In the genomic region with DNA sequence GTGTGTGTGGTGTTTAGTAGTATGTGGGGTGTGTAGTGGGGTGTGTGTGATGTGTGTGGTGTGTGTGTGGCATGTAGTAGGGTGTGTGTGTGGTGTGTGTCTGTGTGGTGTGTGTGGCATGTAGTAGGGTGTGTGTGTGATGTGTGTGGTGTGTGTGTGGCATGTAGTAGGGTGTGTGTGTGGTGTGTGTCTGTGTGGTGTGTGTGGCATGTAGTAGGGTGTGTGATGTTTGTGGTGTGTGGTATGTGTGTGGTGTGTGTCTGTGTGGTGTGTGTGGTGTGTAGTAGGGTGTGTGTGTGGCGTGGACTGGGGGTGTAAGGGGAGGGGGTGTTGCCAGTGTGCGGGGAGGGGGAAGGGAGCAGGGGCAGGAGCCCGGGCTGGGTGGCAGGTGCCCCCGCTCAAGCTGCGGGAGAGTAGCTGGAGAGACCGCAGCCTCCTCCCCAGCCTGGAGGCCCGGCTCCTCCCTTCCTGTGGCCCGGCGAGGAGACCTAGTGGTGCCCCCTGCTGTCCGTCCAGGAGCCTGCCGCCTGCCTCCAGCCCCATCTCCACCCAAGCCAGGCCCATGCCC, we compare ENCODE assay signal across 9 cellular contexts. TPM values are rescaled to one million over a fixed set of nuclear protein-coding genes. Genes with fewer than 3 reads are reported as not detected.
DNase-seq lines count a peak whose midpoint lies in the region; ATAC-seq, FAIRE-seq and TF ChIP-seq lines count a peak whose summit lies in the region.
"Not testable (repeated sequence)": the region's sequence is repeated elsewhere in the genome, so short reads cannot be mapped to it uniquely, and the experiment has no call there.
"Had no signal": no experiment of that assay in that cellular context is flagged by ENCODE, and none has a peak within 500 bp of the region (broad histone marks: within the 10 kb centered on the region; RNA-seq: fewer than 3 reads in every experiment).

No MANE protein-coding gene starts in this region.

- H3K9me1 ChIP-seq in K562 (ENCODE audit: control insufficient read depth, insufficient read depth, low read length), result not testable (repeated sequence)

- CTCF ChIA-PET in Panc1 (lab: Charles Lee); K562 (lab: Yijun Ruan, JAX; ENCODE audit: low intra/inter-chr PET ratio): not testable (repeated sequence)

- not testable (repeated sequence) for H4K20me1 ChIP-seq in K562 (replicated peaks; ENCODE audit: control insufficient read depth, insufficient read depth, low read length)

- in situ Hi-C loops in Panc1 (cut with HindIII; ENCODE audit: low pct_unique_long_range_greater_than_20kb, low sequenced_read_pairs); K562 (cut with MboI): not testable (repeated sequence)

- not testable (repeated sequence) for H3K4me3 ChIP-seq in Panc1 (ENCODE audit: low read depth in 2 of 2, low read length in 2 of 2); K562; sigmoid colon; stomach

- intact Hi-C loops in Panc1 (cut with micrococcal nuclease; ENCODE audit: unreplicated experiment); K562 (cut with micrococcal nuclease); sigmoid colon (cut with DNase I); stomach (cut with DNase I; ENCODE audit: low total_unique reads): not testable (repeated sequence)

- POLR2A ChIA-PET in Panc1 (lab: Charles Lee); K562 (lab: Yijun Ruan, JAX): not testable (repeated sequence)

- peak overlapping the region in 2 of 5 donors; percentile 16 to 18 for H3K4me3 Mint-ChIP-seq in immature natural killer cell

- not testable (repeated sequence) for H2AFZ ChIP-seq in K562 (ENCODE audit: low read depth, low read length)

- not testable (repeated sequence) for TF ChIP-seq EP300 in K562 (IDR thresholded peaks at IDR 0.05; ENCODE audit: low read length); sigmoid colon (IDR thresholded peaks at IDR 0.05); stomach (IDR thresholded peaks at IDR 0.05)

- not testable (repeated sequence) for TF ChIP-seq POLR2A in K562 (conservative IDR thresholded peaks at IDR 0.05); sigmoid colon (IDR thresholded peaks at IDR 0.05); stomach (IDR thresholded peaks at IDR 0.05)

- H3K4me2 ChIP-seq in K562 (ENCODE audit: insufficient read depth, low read length), result not testable (repeated sequence)

- H3K79me2 ChIP-seq in K562 (ENCODE audit: control insufficient read depth, insufficient read depth, low read length), result not testable (repeated sequence)

- H3K36me3 ChIP-seq in Panc1 (ENCODE audit: control insufficient read depth, insufficient read depth, low read length); K562 (ENCODE audit: control insufficient read depth, insufficient read depth, low read length); sigmoid colon; stomach: not testable (repeated sequence)

- not testable (repeated sequence) for BruUV-seq in Panc1 (replicated peaks; lab: Mats Ljungman, UMichigan); K562 (replicated peaks; lab: Mats Ljungman, UMichigan)

- H3K4me1 Mint-ChIP-seq in immature natural killer cell, result not testable (repeated sequence)

- H3K9me3 Mint-ChIP-seq in immature natural killer cell, result not testable (repeated sequence)

- not testable (repeated sequence) for H3K27ac ChIP-seq in Panc1 (ENCODE audit: low read length); K562 (ENCODE audit: extremely low read depth, low read depth, low read length); sigmoid colon; stomach

- H3K27me3 Mint-ChIP-seq in immature natural killer cell (ENCODE audit: low read depth in 3 of 3), result not testable (repeated sequence)

- peak overlapping the region; percentile 5 to 80 (median 56) for H3K27ac Mint-ChIP-seq in immature natural killer cell

- TF ChIP-seq CTCF in Panc1 (IDR thresholded peaks at IDR 0.05), result peak; percentile 58
- TF ChIP-seq CTCF in K562 (IDR thresholded peaks at IDR 0.05 in 2 of 3, conservative IDR thresholded peaks at IDR 0.05 in 1 of 3; ENCODE audit: insufficient read depth in 2 of 3, low read depth in 1 of 3, low read length in 3 of 3); sigmoid colon (IDR thresholded peaks at IDR 0.05); stomach (IDR thresholded peaks at IDR 0.05): not testable (repeated sequence)

- H3K9me3 ChIP-seq in Panc1 (ENCODE audit: control insufficient read depth, insufficient read depth, low read depth, low read length); K562 (replicated peaks; ENCODE audit: control insufficient read depth, insufficient read depth, low read depth, low read length); sigmoid colon; stomach: not testable (repeated sequence)

- FAIRE-seq in GM18507 (lab: Jason Lieb, UNC) (peak; percentile 77), K562 (lab: Jason Lieb, UNC) (peak; percentile 98)

- not testable (repeated sequence) for H3K4me1 ChIP-seq in Panc1 (ENCODE audit: control insufficient read depth, insufficient read depth, low read length); K562 (replicated peaks in 1 of 2; ENCODE audit: control insufficient read depth in 2 of 2, insufficient read depth in 2 of 2, low read length in 2 of 2); sigmoid colon; stomach

- not testable (repeated sequence) for H3K36me3 Mint-ChIP-seq in immature natural killer cell

- H3K27me3 ChIP-seq in Panc1 (ENCODE audit: control insufficient read depth, insufficient read depth, low read length); K562 (ENCODE audit: control insufficient read depth in 2 of 2, insufficient read depth in 2 of 2, low read length in 2 of 2); sigmoid colon; stomach: not testable (repeated sequence)

- WGBS in K562 (ENCODE audit: insufficient coverage, low coverage, missing lambda C conversion rate), result 0% methylated on average over 3 of the region's 11 CpGs
- WGBS in sigmoid colon, 2 donors, result 8 to 14% methylated on average over 8 of the region's 11 CpGs
- 18 to 24% (median 22%) methylated on average over 1 to 7 of the region's 11 CpGs for WGBS in stomach, 5 donors

- H3K9ac ChIP-seq in K562 (ENCODE audit: insufficient read depth in 1 of 2, low read depth in 2 of 2, low read length in 2 of 2), result not testable (repeated sequence)

- not testable (repeated sequence) for TF ChIP-seq RAD21 in K562 (CRISPR knock-in tag; conservative IDR thresholded peaks at IDR 0.05 in 1 of 2, IDR thresholded peaks at IDR 0.05 in 1 of 2)

- not testable (repeated sequence) for DNase-seq in GM18507 (ENCODE audit: extremely low spot score, insufficient read length, low read depth); Panc1 (ENCODE audit: low read depth, low spot score); K562 (ENCODE audit: extremely low read depth in 1 of 4, low spot score in 3 of 4)
- peak; percentile 30 to 51 (median 48) for DNase-seq in activated CD8-positive, alpha-beta memory T cell treated with anti-CD3 and anti-CD28 coated beads for 48 hours (ENCODE audit: low read depth in 2 of 3, low spot score in 2 of 3)
- peak; percentile 48 to 71 (median 69) for DNase-seq in immature natural killer cell
- DNase-seq in sigmoid colon, result peak; percentile 60
- peak; percentile 36 for DNase-seq in stomach

- ATAC-seq in HG02885 (IDR thresholded peaks at IDR 0.05; ENCODE audit: poor library complexity, unreplicated experiment), result peak; percentile 67
- peak; percentile 97 for ATAC-seq in Panc1
- ATAC-seq in K562, result peak; percentile 97

TF ChIP-seq in K562, 482 proteins besides CTCF, POLR2A, EP300 and RAD21:
- peak; percentile 5 for TF ChIP-seq PHF20 (IDR thresholded peaks at IDR 0.05; ENCODE audit: partially characterized antibody)

RNA-seq across cellular contexts. Expression of a gene that starts 38.3 kb away (rescaled TPM):
- total RNA-seq in Panc1 (2021; ENCODE audit: unreplicated experiment), result not detected
- not detected for polyA plus RNA-seq in Panc1 (2012; ENCODE audit: insufficient read length)
- total RNA-seq in K562 (2011; cell fraction: chromatin; rRNA removed; ENCODE audit: low replicate concordance), result not detected in 2 replicates
- not detected in 2 replicates for total RNA-seq in K562 (2011; cell fraction: nucleolus; rRNA removed)
- total RNA-seq in K562 (2011; cell fraction: nucleoplasm; rRNA removed), result not detected in 2 replicates
- total RNA-seq in K562 (2014; rRNA removed), result not detected in 2 replicates
- total RNA-seq in K562 (2014; rRNA removed; fragmentation: Illumina TruSeq; extraction: Trizol), result not detected in 2 replicates
- not detected in 2 replicates for total RNA-seq in K562 (2015; rRNA removed; fragmentation: Illumina TruSeq; extraction: Trizol)
- not detected in 2 replicates for total RNA-seq in K562 (2021)
- not detected in 2 replicates for polyA plus RNA-seq in K562 (2011; rRNA removed)
- polyA plus RNA-seq in K562 (2011; cell fraction: cytosol; rRNA removed), result not detected in 2 replicates
- 0.10 and 0.11 TPM in 2 replicates for polyA plus RNA-seq in K562 (2011; cell fraction: nucleus; rRNA removed)
- polyA plus RNA-seq in K562 (2012), result 0.06 TPM in 1 of 2 replicates, not detected in the other
- not detected in 2 replicates for polyA plus RNA-seq in K562 (2014; fragmentation: Illumina TruSeq; extraction: Trizol)
- not detected for polyA plus RNA-seq in K562 (2014; fragmentation: Nextera tagmentation; extraction: Ambion mirVana)
- polyA plus RNA-seq in K562 (2014; rRNA removed), result not detected in 2 replicates
- not detected in 2 replicates for polyA minus RNA-seq in K562 (2011; rRNA and poly(A)+ RNA removed)
- polyA minus RNA-seq in K562 (2011; cell fraction: cytosol; rRNA and poly(A)+ RNA removed), result not detected in 2 replicates
- not detected in 2 replicates for polyA minus RNA-seq in K562 (2011; cell fraction: nucleus; rRNA and poly(A)+ RNA removed)
- polyA plus RNA-seq in immature natural killer cell, result under 1 TPM in 2 of 3 donors, not detected in 1; 0.16 to 0.20 TPM
- under 1 TPM in 1 of 4 donors, not detected in 3; 0.49 TPM for total RNA-seq in sigmoid colon
- polyA plus RNA-seq in sigmoid colon, result under 1 TPM in 1 of 3 donors, not detected in 2; 0.12 TPM
- total RNA-seq in stomach, result not detected
- polyA plus RNA-seq in stomach, result not detected
- total RNA-seq: dermis blood vessel endothelial cell had no signal
